Comparison of ENCODE assay signal across 18 cellular contexts in genomic region chrX:110384490-110384889, GRCh38. TPM values are rescaled to one million over a fixed set of nuclear protein-coding genes. Genes with fewer than 3 reads are reported as not detected.
DNase-seq lines count a peak whose midpoint lies in the region; ATAC-seq and TF ChIP-seq lines count a peak whose summit lies in the region.
"Had no signal": no experiment of that assay in that cellular context is flagged by ENCODE, and none has a peak within 500 bp of the region (broad histone marks: within the 10 kb centered on the region; RNA-seq: fewer than 3 reads in every experiment).

No MANE protein-coding gene starts in this region.

- no peak overlapping the region for H4K5ac ChIP-seq in mesendoderm (ENCODE audit: low read length)

- H3K36me3 ChIP-seq in mesendoderm (ENCODE audit: control insufficient read depth, insufficient read depth, low read length) = no peaks in the 10 kb centered on the region
- H3K36me3 ChIP-seq: uterus had no signal

- H3K4me3 Mint-ChIP-seq in chondrocyte (ENCODE audit: unreplicated experiment) = no peak overlapping the region
- H3K4me3 Mint-ChIP-seq: activated CD4-positive, alpha-beta T cell treated with anti-CD3 and anti-CD28 coated beads, Interleukin-2, amount 10 ng/mL, durations not matched to agents 7 days and 5 days; GM23338; nephron progenitor cell had no signal

- no peaks in the 10 kb centered on the region for H3K27me3 ChIP-seq in mesendoderm (ENCODE audit: insufficient read depth, low read length, poor library complexity)
- H3K27me3 ChIP-seq: uterus had no signal

- no peak overlapping the region for H3K23ac ChIP-seq in mesendoderm (ENCODE audit: low read length)

- no peaks in the 10 kb centered on the region for H3K4me1 ChIP-seq in mesendoderm (ENCODE audit: control insufficient read depth, low read depth, low read length)
- H3K4me1 ChIP-seq: uterus had no signal

- no peak overlapping the region for H3K4me3 ChIP-seq in AG10803 (ENCODE audit: low read length)
- H3K4me3 ChIP-seq in mesendoderm (ENCODE audit: low read length) = no peak overlapping the region
- H3K4me3 ChIP-seq: GM23338, lung, uterus had no signal

- no peak for TF ChIP-seq CTCF in AG10803 (conservative IDR thresholded peaks at IDR 0.05; ENCODE audit: low read length)
- no peak for TF ChIP-seq CTCF in chondrocyte (IDR thresholded peaks at IDR 0.05)

- WGBS in mesendoderm (ENCODE audit: extremely low coverage, insufficient coverage, low lambda C conversion rate) = no CpG with 5 or more reads among the region's 2 CpGs

- H3K4me1 Mint-ChIP-seq in chondrocyte (ENCODE audit: low read depth) = peaks cover 45% of the 10 kb centered on the region
- H3K4me1 Mint-ChIP-seq: activated CD4-positive, alpha-beta T cell treated with anti-CD3 and anti-CD28 coated beads, Interleukin-2, amount 10 ng/mL, durations not matched to agents 7 days and 5 days had no signal

- H3K27me3 Mint-ChIP-seq in chondrocyte (ENCODE audit: low read depth) = peaks cover under 1% of the 10 kb centered on the region

- H3K27ac ChIP-seq in mesendoderm (ENCODE audit: low read depth, low read length) = no peak overlapping the region
- H3K27ac ChIP-seq: uterus had no signal

- DNase-seq in AG10803 (ENCODE audit: low read depth) (peak; percentile 47), LHCN-M2 (ENCODE audit: low read depth) (peak; percentile 78), chondrocyte (ENCODE audit: low spot score) (no peak), mesendoderm (peak; percentile 15), NCI-H748 (lab: John Stamatoyannopoulos, UW; ENCODE audit: unreplicated experiment) (no peak), kidney glomerular epithelial cell (lab: John Stamatoyannopoulos, UW) (no peak)
- no peak for DNase-seq in stimulated activated CD4-positive, alpha-beta T cell treated with anti-CD3 and anti-CD28 coated beads, Interleukin-4, amount 100 ng/mL, for 24 hours
- DNase-seq: activated CD4-positive, alpha-beta T cell treated with anti-CD3 and anti-CD28 coated beads, Interleukin-2, amount 10 ng/mL, durations not matched to agents 7 days and 5 days; activated naive CD4-positive, alpha-beta T cell treated with Interleukin-2 at 50 U/mL for 16 hours; effector CD4-positive, alpha-beta T cell; foreskin melanocyte; NCI-H1694; nephron progenitor cell; uterus had no signal

- no peak overlapping the region for H3K56ac ChIP-seq in mesendoderm (ENCODE audit: low read length)

- H4K8ac ChIP-seq in mesendoderm (ENCODE audit: low read depth, low read length) = no peak overlapping the region

- no peak overlapping the region for H3K4me2 ChIP-seq in mesendoderm (ENCODE audit: low read length)
- H3K4me2 ChIP-seq: GM23338 had no signal

- H3K79me2 ChIP-seq in mesendoderm (ENCODE audit: control insufficient read depth, insufficient read depth, low read length) = no peaks in the 10 kb centered on the region

- ATAC-seq in GM21381 (IDR thresholded peaks at IDR 0.05; ENCODE audit: unreplicated experiment) = no peak
- ATAC-seq: GM23338 had no signal

- H3K36me3 Mint-ChIP-seq in chondrocyte (ENCODE audit: low read depth) = no peaks in the 10 kb centered on the region

- H2AK5ac ChIP-seq in mesendoderm (ENCODE audit: low read length) = no peak overlapping the region

- no peak overlapping the region for H2BK120ac ChIP-seq in mesendoderm (ENCODE audit: low read depth, low read length)

- no peak overlapping the region for H3K4ac ChIP-seq in mesendoderm (ENCODE audit: low read depth, low read length)

- H3K27ac Mint-ChIP-seq in chondrocyte (ENCODE audit: unreplicated experiment) = peak overlapping the region; percentile 23
- H3K27ac Mint-ChIP-seq: activated CD4-positive, alpha-beta T cell treated with anti-CD3 and anti-CD28 coated beads, Interleukin-2, amount 10 ng/mL, durations not matched to agents 7 days and 5 days; GM23338; nephron progenitor cell had no signal

- H3K9me3 Mint-ChIP-seq in chondrocyte (ENCODE audit: low read depth) = no peaks in the 10 kb centered on the region
- H3K9me3 Mint-ChIP-seq: activated CD4-positive, alpha-beta T cell treated with anti-CD3 and anti-CD28 coated beads, Interleukin-2, amount 10 ng/mL, durations not matched to agents 7 days and 5 days; GM23338; nephron progenitor cell had no signal

- no peak overlapping the region for H3K9ac ChIP-seq in mesendoderm (ENCODE audit: low read length)

- no peaks in the 10 kb centered on the region for H3K79me1 ChIP-seq in mesendoderm (ENCODE audit: low read length)

- H3K18ac ChIP-seq in mesendoderm (ENCODE audit: low read length) = no peak overlapping the region

- H2BK15ac ChIP-seq in mesendoderm (replicated peaks; ENCODE audit: low read depth) = no peak overlapping the region

- H2BK5ac ChIP-seq in mesendoderm (ENCODE audit: low read length) = no peak overlapping the region

RNA-seq across cellular contexts. Expression of gene RTL9, which starts 25.8 kb away (rescaled TPM):
- 0.11 and 0.13 TPM in 2 replicates for total RNA-seq in LHCN-M2 (2014; rRNA removed)
- polyA plus RNA-seq in LHCN-M2 (2012) = 0.09 TPM
- 0.20 to 0.33 TPM in 2 of 3 replicates, not detected in the other for total RNA-seq in chondrocyte
- polyA plus RNA-seq in mesendoderm (2013, experiment 1 of 2) = 0.04 TPM
- 0.04 TPM for polyA plus RNA-seq in mesendoderm (2013, experiment 2 of 2)
- total RNA-seq: activated CD4-positive, alpha-beta T cell treated with anti-CD3 and anti-CD28 coated beads, Interleukin-2, amount 10 ng/mL, durations not matched to agents 7 days and 5 days; MCF 10A had no signal
- polyA plus RNA-seq: GM23338 had no signal

Comparison
In these comparisons a context has a peak if more than half of its experiments do, and no peak if none do; other contexts are left out.
1. DNase-seq: peak in AG10803 (single experiment), LHCN-M2 (single experiment) and mesendoderm (single experiment); none in chondrocyte (single experiment), NCI-H748 (single experiment), stimulated activated CD4-positive, alpha-beta T cell treated with anti-CD3 and anti-CD28 coated beads, Interleukin-4, amount 100 ng/mL, for 24 hours (single experiment) and kidney glomerular epithelial cell (single experiment).